In genomic region chr1:162087118-162087517, GRCh38 we compare ENCODE assay signal across 23 cellular contexts. TPM values are rescaled to one million over a fixed set of nuclear protein-coding genes. Genes with fewer than 3 reads are reported as not detected.
DNase-seq lines count a peak whose midpoint lies in the region; ATAC-seq and TF ChIP-seq lines count a peak whose summit lies in the region.
"Had no signal": no experiment of that assay in that cellular context is flagged by ENCODE, and none has a peak within 500 bp of the region (broad histone marks: within the 10 kb centered on the region; RNA-seq: fewer than 3 reads in every experiment).

No MANE protein-coding gene starts in this region.

- in situ Hi-C loops in GM23248 (cut with MboI), result no loop called here

- TF ChIP-seq CTCF in choroid plexus epithelial cell (conservative IDR thresholded peaks at IDR 0.05; ENCODE audit: low read depth, low read length), result no peak
- no peak for TF ChIP-seq CTCF in A673 (conservative IDR thresholded peaks at IDR 0.05; ENCODE audit: low read depth, low read length)

- BruUV-seq in A673 (replicated peaks; lab: Mats Ljungman, UMichigan), result no TSS peak

- H3K4me3 ChIP-seq in GM23248 (no peak overlapping the region), choroid plexus epithelial cell (ENCODE audit: low read depth, low read length) (no peak overlapping the region), A673 (ENCODE audit: low read depth, low read length, poor library complexity, severe bottlenecking) (no peak overlapping the region)
- H3K4me3 ChIP-seq: tibial artery had no signal

- WGBS in GM23248 (ENCODE audit: low coverage in 1 of 2, low lambda C conversion rate in 2 of 2, missing lambda C conversion rate in 2 of 2), 2 experiments, result 33 to 48% methylated on average over 1 of the region's 1 CpG

- 0 out of 2 replicates have a peak, but pooled peaks cover 2% of the 10 kb centered on the region for H3F3A ChIP-seq in GM23248 (ENCODE audit: insufficient read depth)

- POLR2A ChIA-PET in A673 (lab: Charles Lee; ENCODE audit: low non-redundant PET), result no interaction called here

- no peaks in the 10 kb centered on the region for H3K9me3 ChIP-seq in GM23248 (ENCODE audit: low read depth)
- no peaks in the 10 kb centered on the region for H3K9me3 ChIP-seq in A673 (ENCODE audit: low read depth, low read length, poor library complexity, severe bottlenecking)
- H3K9me3 ChIP-seq: SK-N-SH, tibial artery had no signal

- H3K36me3 ChIP-seq in GM23248 (ENCODE audit: low read depth) (no peaks in the 10 kb centered on the region), A673 (ENCODE audit: insufficient read depth, low read length, poor library complexity, severe bottlenecking) (no peaks in the 10 kb centered on the region)
- H3K36me3 ChIP-seq: tibial artery had no signal

- H3K27me3 ChIP-seq in GM23248 (replicated peaks; ENCODE audit: insufficient read depth) (no peaks in the 10 kb centered on the region), A673 (replicated peaks; ENCODE audit: insufficient read depth, low read depth, low read length, poor library complexity) (no peaks in the 10 kb centered on the region)
- H3K27me3 ChIP-seq: tibial artery had no signal

- no peak overlapping the region for H3K4me2 ChIP-seq in GM23248 (ENCODE audit: unreplicated experiment)
- H3K4me2 ChIP-seq: SK-N-SH had no signal

- H2AFZ ChIP-seq in GM23248, result no peak overlapping the region

- H4K20me1 ChIP-seq in GM23248 (ENCODE audit: insufficient read depth), result no peaks in the 10 kb centered on the region

- H3K9me2 ChIP-seq in GM23248 (ENCODE audit: insufficient read depth), result no peaks in the 10 kb centered on the region; the same call in 1 of the 2 replicates
- H3K9me2 ChIP-seq: SK-N-SH had no signal

- DNase-seq in GM23248 (peak; percentile 37), NOMO-1 (lab: John Stamatoyannopoulos, UW; ENCODE audit: unreplicated experiment in 2 of 2) (peak; percentile 40 to 81), choroid plexus epithelial cell (ENCODE audit: low read depth) (peak; percentile 45), superior temporal gyrus (ENCODE audit: extremely low spot score) (peak; percentile 19), A673 (ENCODE audit: low spot score) (no peak)
- DNase-seq: activated CD4-positive, alpha-beta T cell treated with anti-CD3 and anti-CD28 coated beads for 48 hours; activated naive CD4-positive, alpha-beta T cell treated with anti-CD3 and anti-CD28 coated beads, Interleukin-2, amount 10 ng/mL, durations not matched to agents 7 days and 5 days; activated T-cell treated with anti-CD3 and anti-CD28 coated beads, Interleukin-2, amount 50 U/mL, for 48 hours; amygdala; CD4-positive, CD25-positive, alpha-beta regulatory T cell; DMS 273 treated with DMSO at 0.1 percent for 48 hours; IMR-90; kidney; NCI-H1436; NCI-H524 treated with DMSO at 0.1 percent for 48 hours; SK-N-SH; stimulated activated CD4-positive, alpha-beta T cell treated with anti-CD3 and anti-CD28 coated beads, Interleukin-15, amount 100 ng/mL, for 24 hours; stimulated activated naive CD8-positive, alpha-beta T cell treated with anti-CD3 and anti-CD28 coated beads, Interleukin-15, amount 100 ng/mL, for 72 hours; T-helper 17 cell; tibial artery had no signal

- H3K27ac ChIP-seq in GM23248 (no peak overlapping the region), A673 (ENCODE audit: low read depth, low read length, poor library complexity, severe bottlenecking) (no peak overlapping the region)
- H3K27ac ChIP-seq: tibial artery had no signal

- CTCF ChIA-PET in A673 (lab: Charles Lee), result no interaction called here

- H3K4me1 ChIP-seq in GM23248 (ENCODE audit: insufficient read depth) (no peaks in the 10 kb centered on the region), A673 (ENCODE audit: insufficient read depth, low read length, poor library complexity, severe bottlenecking) (peaks cover 11% of the 10 kb centered on the region)

- H3K79me2 ChIP-seq in GM23248 (ENCODE audit: insufficient read depth), result no peaks in the 10 kb centered on the region

- intact Hi-C loops in A673 (cut with micrococcal nuclease; ENCODE audit: unreplicated experiment), result no loop called here

- ATAC-seq in GM21723 (IDR thresholded peaks at IDR 0.05; ENCODE audit: unreplicated experiment), result no peak
- no peak for ATAC-seq in GM19023 (IDR thresholded peaks at IDR 0.05; ENCODE audit: unreplicated experiment)
- ATAC-seq: HCT116; stimulated activated naive CD8-positive, alpha-beta T cell treated with anti-CD3 and anti-CD28 coated beads, Interleukin-15, amount 100 ng/mL, for 72 hours; T-helper 17 cell had no signal

- no peak overlapping the region for H3K9ac ChIP-seq in GM23248
- H3K9ac ChIP-seq: SK-N-SH had no signal

RNA-seq across cellular contexts. Expression of gene NOS1AP, which starts 17.6 kb away (rescaled TPM):
- not detected in 2 replicates for total RNA-seq in GM23248 (2014; rRNA removed; shearing (Covaris generic))
- 0.18 TPM in 1 of 2 replicates, not detected in the other for polyA plus RNA-seq in GM23248 (2016; fragmentation: Nextera tagmentation; extraction: Ambion mirVana)
- 24.7 and 28.0 TPM in 2 replicates for total RNA-seq in A673 (2021)
- total RNA-seq: CD4-positive, CD25-positive, alpha-beta regulatory T cell; T-helper 17 cell had no signal
- polyA plus RNA-seq: CD4-positive, CD25-positive, alpha-beta regulatory T cell had no signal

Comparison
In these comparisons a context has a peak if more than half of its experiments do, and no peak if none do; other contexts are left out.
1. RNA of gene NOS1AP, which starts 17.6 kb away (total RNA-seq): 24.7 to 28.0 TPM in A673; not detected in GM23248; every median in the first group is over 10 times any median in the second.